19 cellular contexts compared by ENCODE assay signal in the genomic region with DNA sequence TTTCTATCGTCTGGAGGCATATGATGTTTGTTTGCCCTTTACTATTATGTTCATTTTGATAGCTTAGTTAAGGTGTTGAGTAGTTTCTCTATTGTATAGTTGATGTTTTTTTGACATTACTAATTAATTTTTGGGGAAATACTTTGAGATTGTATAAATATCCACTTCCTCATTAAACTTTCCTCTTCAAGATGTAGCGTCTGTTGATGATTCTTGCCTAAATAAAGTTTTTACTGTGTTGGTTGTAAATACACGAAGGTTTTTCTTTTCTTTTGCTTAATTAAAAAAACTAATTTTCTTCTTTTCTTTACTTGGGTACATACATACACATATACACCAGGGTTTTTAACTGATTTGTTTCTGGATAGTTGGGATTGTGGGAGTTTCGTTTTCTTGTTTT. TPM values are rescaled to one million over a fixed set of nuclear protein-coding genes. Genes with fewer than 3 reads are reported as not detected.
DNase-seq lines count a peak whose midpoint lies in the region; ATAC-seq, FAIRE-seq and TF ChIP-seq lines count a peak whose summit lies in the region.
"Had no signal": no experiment of that assay in that cellular context is flagged by ENCODE, and none has a peak within 500 bp of the region (broad histone marks: within the 10 kb centered on the region; RNA-seq: fewer than 3 reads in every experiment).

No MANE protein-coding gene starts in this region.

- H3K27me3 ChIP-seq in astrocyte (ENCODE audit: insufficient read depth, low read length) (no peaks in the 10 kb centered on the region), spleen (replicated peaks in 1 of 7) (no peaks in the 10 kb centered on the region)
- H3K27me3 ChIP-seq: brain microvascular endothelial cell, heart left ventricle had no signal

- no peaks in the 10 kb centered on the region for H3K36me3 Mint-ChIP-seq in astrocyte (ENCODE audit: low read depth, unreplicated experiment)
- peaks cover 2% of the 10 kb centered on the region for H3K36me3 Mint-ChIP-seq in natural killer cell treated with Interleukin-12 subunit alpha and Interleukin-12 subunit beta and Interleukin-15 and Interleukin-18, amount 100 ng/mL, for 72 hours

- H3K27ac ChIP-seq in astrocyte (ENCODE audit: low read depth, low read length) (no peak overlapping the region), spleen (peak overlapping the region in 2 of 8 donors; percentile 21 to 36)
- H3K27ac ChIP-seq: brain microvascular endothelial cell had no signal

- peak overlapping the region; percentile 40 for H3K4me3 Mint-ChIP-seq in astrocyte (ENCODE audit: unreplicated experiment)
- H3K4me3 Mint-ChIP-seq in natural killer cell treated with Interleukin-12 subunit alpha and Interleukin-12 subunit beta and Interleukin-15 and Interleukin-18, amount 100 ng/mL, for 72 hours, result peak overlapping the region; percentile 16

- H3K9me3 ChIP-seq in astrocyte (ENCODE audit: insufficient read depth, low read depth, low read length), result no peaks in the 10 kb centered on the region
- H3K9me3 ChIP-seq in spleen, result no peaks in the 10 kb centered on the region
- H3K9me3 ChIP-seq: heart left ventricle had no signal

- TF ChIP-seq CTCF in astrocyte (IDR thresholded peaks at IDR 0.05; ENCODE audit: insufficient read depth, low read depth, low read length) (no peak), spleen (IDR thresholded peaks at IDR 0.05 in 8 of 11, conservative IDR thresholded peaks at IDR 0.05 in 3 of 11) (no peak)

- no peak overlapping the region for H3K4me2 ChIP-seq in astrocyte (ENCODE audit: low read length)

- FAIRE-seq in H54 (lab: Jason Lieb, UNC) (peak; percentile 11), astrocyte (lab: Jason Lieb, UNC) (no peak)

- H3K9ac ChIP-seq in astrocyte (ENCODE audit: low read length), result no peak overlapping the region

- H3K4me1 ChIP-seq in astrocyte (ENCODE audit: insufficient read depth, low read length) (peaks cover 14% of the 10 kb centered on the region), spleen (peaks cover 85 to 100% (median 100%) of the 10 kb centered on the region in 6 donors)

- H3K27ac Mint-ChIP-seq in astrocyte (ENCODE audit: unreplicated experiment), result no peak overlapping the region
- peak overlapping the region; percentile 70 to 72 for H3K27ac Mint-ChIP-seq in natural killer cell treated with Interleukin-12 subunit alpha and Interleukin-12 subunit beta and Interleukin-15 and Interleukin-18, amount 100 ng/mL, for 72 hours

- H3K9me3 Mint-ChIP-seq in astrocyte (ENCODE audit: unreplicated experiment), result no peaks in the 10 kb centered on the region
- no peaks in the 10 kb centered on the region for H3K9me3 Mint-ChIP-seq in natural killer cell treated with Interleukin-12 subunit alpha and Interleukin-12 subunit beta and Interleukin-15 and Interleukin-18, amount 100 ng/mL, for 72 hours

- TF ChIP-seq POLR2A in H54 (IDR thresholded peaks at IDR 0.05; ENCODE audit: low read depth, low read length), result no peak
- no peak for TF ChIP-seq POLR2A in spleen (IDR thresholded peaks at IDR 0.05)

- no peak overlapping the region for H2AFZ ChIP-seq in astrocyte (ENCODE audit: low read depth, low read length)

- H3K4me3 ChIP-seq in astrocyte (ENCODE audit: insufficient read depth, low read depth, low read length) (no peak overlapping the region), spleen (no peak overlapping the region)

- peaks cover 99% of the 10 kb centered on the region for H3K79me2 ChIP-seq in astrocyte (ENCODE audit: insufficient read depth, low read length)

- 60 to 64% (median 62%) methylated on average over 4 of the region's 4 CpGs for WGBS in spleen, 5 donors

- ATAC-seq in natural killer cell treated with Interleukin-12 subunit alpha and Interleukin-12 subunit beta and Interleukin-15 and Interleukin-18, amount 100 ng/mL, for 72 hours, result no peak
- no peak for ATAC-seq in HG03039 (IDR thresholded peaks at IDR 0.05; ENCODE audit: unreplicated experiment)
- ATAC-seq: esophagus mucosa, heart left ventricle, right cardiac atrium had no signal

- intact Hi-C loops in spleen (cut with DNase I; ENCODE audit: low total_unique reads), result no loop called here

- no peaks in the 10 kb centered on the region for H3K27me3 Mint-ChIP-seq in astrocyte (ENCODE audit: low read depth, unreplicated experiment)
- H3K27me3 Mint-ChIP-seq in natural killer cell treated with Interleukin-12 subunit alpha and Interleukin-12 subunit beta and Interleukin-15 and Interleukin-18, amount 100 ng/mL, for 72 hours, result no peaks in the 10 kb centered on the region

- peaks cover 87% of the 10 kb centered on the region for H4K20me1 ChIP-seq in astrocyte (ENCODE audit: insufficient read depth, low read length)

- H3K4me1 Mint-ChIP-seq in astrocyte (ENCODE audit: low read depth, unreplicated experiment), result peaks cover 43% of the 10 kb centered on the region
- H3K4me1 Mint-ChIP-seq in natural killer cell treated with Interleukin-12 subunit alpha and Interleukin-12 subunit beta and Interleukin-15 and Interleukin-18, amount 100 ng/mL, for 72 hours (ENCODE audit: low read depth in 2 of 2), result peaks cover 50 to 61% of the 10 kb centered on the region in 2 donors

- H3K36me3 ChIP-seq in astrocyte (ENCODE audit: insufficient read depth, low read length) (no peaks in the 10 kb centered on the region), spleen (no peaks in the 10 kb centered on the region)
- H3K36me3 ChIP-seq: brain microvascular endothelial cell, heart left ventricle had no signal

- peak; percentile 54 for DNase-seq in CD1c-positive myeloid dendritic cell (ENCODE audit: extremely low spot score)
- DNase-seq in H54 (ENCODE audit: insufficient read length, low spot score), result no peak
- no peak for DNase-seq in astrocyte (ENCODE audit: low read depth)
- no peak for DNase-seq in natural killer cell treated with Interleukin-12 subunit alpha and Interleukin-12 subunit beta and Interleukin-15 and Interleukin-18, amount 100 ng/mL, for 72 hours (ENCODE audit: low spot score)
- no peak for DNase-seq in NCI-H187 (lab: John Stamatoyannopoulos, UW)
- DNase-seq in spleen, result no peak
- DNase-seq: brain microvascular endothelial cell, C1 segment of cervical spinal cord, dermis blood vessel endothelial cell, heart left ventricle, IMR-90, mammary epithelial cell, NCI-H1105 treated with DMSO at 0.1 percent for 48 hours, NCI-H2171 treated with DMSO at 0.1 percent for 48 hours, NCI-H774, right cardiac atrium, RPMI8226 had no signal

RNA-seq across cellular contexts. Expression of a gene that starts 8.5 kb away (rescaled TPM):
- total RNA-seq in astrocyte, result 57.4 and 62.5 TPM in 2 replicates
- 100 to 1,000 TPM; 152 to 172 TPM for total RNA-seq in natural killer cell treated with Interleukin-12 subunit alpha and Interleukin-12 subunit beta and Interleukin-15 and Interleukin-18, amount 100 ng/mL, for 72 hours
- total RNA-seq in spleen, result 100 to 1,000 TPM; 132 to 215 (median 140) TPM
- 10 to 100 TPM; 11.5 to 20.4 (median 14.5) TPM for polyA plus RNA-seq in spleen
